In the genomic region with DNA sequence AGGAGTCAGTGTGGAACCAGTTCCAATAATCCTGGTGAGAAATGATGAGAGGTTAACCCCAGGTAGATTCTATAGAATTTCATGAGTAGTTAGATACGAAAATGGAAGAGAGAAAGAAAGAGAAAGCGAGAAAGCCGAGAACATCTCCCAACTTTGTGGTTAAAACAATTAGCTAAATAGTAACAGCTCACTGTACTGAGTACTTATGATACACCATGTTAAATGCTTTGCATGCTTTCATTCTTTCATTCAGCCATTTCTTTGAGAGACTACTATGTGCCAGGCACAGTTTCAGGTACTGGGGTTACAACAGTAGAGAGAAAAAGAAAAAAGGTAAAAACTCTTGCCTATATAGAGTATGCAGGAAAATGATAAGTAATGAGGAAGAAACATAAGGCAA, we compare ENCODE assay signal across 17 cellular contexts.
DNase-seq lines count a peak whose midpoint lies in the region; ATAC-seq, FAIRE-seq and TF ChIP-seq lines count a peak whose summit lies in the region.
"Had no signal": no experiment of that assay in that cellular context is flagged by ENCODE, and none has a peak within 500 bp of the region (broad histone marks: within the 10 kb centered on the region; RNA-seq: fewer than 3 reads in every experiment).

No MANE protein-coding gene starts in this region.

- no peak for TF ChIP-seq POLR2A in GM12892 (IDR thresholded peaks at IDR 0.05; ENCODE audit: low read depth, low read length)

- H3K4me1 ChIP-seq in endodermal cell (ENCODE audit: control insufficient read depth, insufficient read depth, low read length) (no peaks in the 10 kb centered on the region), small intestine (ENCODE audit: control insufficient read depth in 2 of 2, insufficient read depth in 1 of 2, low read depth in 1 of 2, low read length in 1 of 2) (no peaks in the 10 kb centered on the region)
- H3K4me1 ChIP-seq: ascending aorta, spleen had no signal

- no peaks in the 10 kb centered on the region for H3K36me3 ChIP-seq in endodermal cell (ENCODE audit: control insufficient read depth, insufficient read depth, low read length)
- no peaks in the 10 kb centered on the region for H3K36me3 ChIP-seq in small intestine (ENCODE audit: control insufficient read depth in 2 of 2, insufficient read depth in 2 of 2, low read length in 2 of 2)
- H3K36me3 ChIP-seq: ascending aorta, spleen had no signal

- H3K9ac ChIP-seq in endodermal cell (ENCODE audit: extremely low read depth, low read length, poor library complexity, severe bottlenecking) = no peak overlapping the region

- ATAC-seq in GM18502 (IDR thresholded peaks at IDR 0.05; ENCODE audit: poor library complexity, unreplicated experiment) (peak; percentile 67), GM19372 (IDR thresholded peaks at IDR 0.05; ENCODE audit: low read depth, unreplicated experiment) (peak; percentile 85), HG02678 (IDR thresholded peaks at IDR 0.05; ENCODE audit: unreplicated experiment) (peak; percentile 95), HG03432 (IDR thresholded peaks at IDR 0.05; ENCODE audit: unreplicated experiment) (peak; percentile 92)
- ATAC-seq: Panc1 had no signal

- FAIRE-seq in GM12892 (lab: Jason Lieb, UNC) = no peak
- no peak for FAIRE-seq in small intestine (lab: Jason Lieb, UNC)

- 86 to 94% methylated on average over 3 of the region's 3 CpGs for WGBS in endodermal cell (ENCODE audit: insufficient coverage in 1 of 2, insufficient read length in 1 of 2), 2 experiments
- 74 to 81% (median 78%) methylated on average over 3 of the region's 3 CpGs for whole genome bisulfite sequencing in small intestine, 3 donors

- TF ChIP-seq CTCF in endodermal cell (conservative IDR thresholded peaks at IDR 0.05) = no peak

- DNase-seq in endodermal cell = no peak
- DNase-seq in GM12892 (ENCODE audit: insufficient read length) = no peak
- DNase-seq in Kasumi-1 (lab: John Stamatoyannopoulos, UW) = no peak
- DNase-seq in small intestine = no peak
- DNase-seq: DMS79 treated with DMSO at 0.1 percent for 48 hours; effector CD8-positive, alpha-beta T cell; MV-4-11; NCI-H345; spleen had no signal

- no peaks in the 10 kb centered on the region for H3K36me3 Mint-ChIP-seq in endodermal cell (ENCODE audit: low read depth)
- H3K36me3 Mint-ChIP-seq: type B pancreatic cell had no signal

- peaks cover 23% of the 10 kb centered on the region for H3K27me3 Mint-ChIP-seq in endodermal cell (ENCODE audit: insufficient read depth)

- no peaks in the 10 kb centered on the region for H3K9me3 Mint-ChIP-seq in endodermal cell
- H3K9me3 Mint-ChIP-seq: T-helper 2 cell treated with Interferon-gamma antibody and Interleukin-4, amounts not matched to agents 5 μg/mL and 100 μg/mL, for 36 hours; type B pancreatic cell had no signal

- H3K27ac Mint-ChIP-seq in endodermal cell = no peak overlapping the region
- H3K27ac Mint-ChIP-seq: T-helper 2 cell treated with Interferon-gamma antibody and Interleukin-4, amounts not matched to agents 5 μg/mL and 100 μg/mL, for 36 hours; type B pancreatic cell had no signal

- no peaks in the 10 kb centered on the region for H3K9me3 ChIP-seq in endodermal cell (ENCODE audit: control insufficient read depth, low read length)
- no peaks in the 10 kb centered on the region for H3K9me3 ChIP-seq in small intestine (ENCODE audit: control insufficient read depth, low read depth)
- H3K9me3 ChIP-seq: ascending aorta, spleen had no signal

- H3K27ac ChIP-seq in endodermal cell (ENCODE audit: low read depth, low read length) = no peak overlapping the region
- H3K27ac ChIP-seq in small intestine (ENCODE audit: low read depth in 1 of 2, low read length in 1 of 2) = no peak overlapping the region
- H3K27ac ChIP-seq: ascending aorta, spleen had no signal

- H3K4me1 Mint-ChIP-seq in endodermal cell = no peaks in the 10 kb centered on the region

- peaks cover 21% of the 10 kb centered on the region for H3K27me3 ChIP-seq in endodermal cell (ENCODE audit: control insufficient read depth, insufficient read depth, low read length, poor library complexity, severe bottlenecking)
- H3K27me3 ChIP-seq in small intestine (ENCODE audit: control insufficient read depth in 2 of 2, insufficient read depth in 2 of 2, low read length in 2 of 2) = peaks cover 0 to 2% of the 10 kb centered on the region in 2 donors
- H3K27me3 ChIP-seq: ascending aorta had no signal

- H3K4me3 ChIP-seq in endodermal cell (ENCODE audit: low read length) (no peak overlapping the region), small intestine (ENCODE audit: low read depth in 1 of 2, low read length in 2 of 2) (no peak overlapping the region)
- H3K4me3 ChIP-seq: ascending aorta, spleen had no signal

- no peak overlapping the region for H3K4me3 Mint-ChIP-seq in endodermal cell
- H3K4me3 Mint-ChIP-seq: T-helper 2 cell treated with Interferon-gamma antibody and Interleukin-4, amounts not matched to agents 5 μg/mL and 100 μg/mL, for 36 hours; type B pancreatic cell had no signal
